In genomic region chr13:77776704-77777103, GRCh38 we compare ENCODE assay signal across 21 cellular contexts.
DNase-seq lines count a peak whose midpoint lies in the region; ATAC-seq, FAIRE-seq and TF ChIP-seq lines count a peak whose summit lies in the region.
"Had no signal": no experiment of that assay in that cellular context is flagged by ENCODE, and none has a peak within 500 bp of the region (broad histone marks: within the 10 kb centered on the region; RNA-seq: fewer than 3 reads in every experiment).

No MANE protein-coding gene starts in this region.

- H3K27me3 ChIP-seq in K562 (ENCODE audit: control insufficient read depth in 2 of 2, insufficient read depth in 2 of 2, low read length in 2 of 2) (no peaks in the 10 kb centered on the region), left ventricle myocardium inferior (ENCODE audit: low read depth) (no peaks in the 10 kb centered on the region)
- H3K27me3 ChIP-seq: BE2C had no signal

- TF ChIP-seq POLR2A in K562 (conservative IDR thresholded peaks at IDR 0.05) = no peak

- H3K4me2 ChIP-seq in K562 (ENCODE audit: insufficient read depth, low read length) = no peak overlapping the region
- H3K4me2 ChIP-seq: KMS-11 had no signal

- POLR2A ChIA-PET in HEK293 (lab: Yijun Ruan, JAX) (no interaction called here), K562 (lab: Yijun Ruan, JAX) (no interaction called here)

- TF ChIP-seq RAD21 in Ishikawa (IDR thresholded peaks at IDR 0.05; ENCODE audit: low read depth) (no peak), K562 (CRISPR knock-in tag; conservative IDR thresholded peaks at IDR 0.05 in 1 of 2, IDR thresholded peaks at IDR 0.05 in 1 of 2) (no peak)

- H3K79me2 ChIP-seq in K562 (ENCODE audit: control insufficient read depth, insufficient read depth, low read length) = no peaks in the 10 kb centered on the region

- H3K36me3 ChIP-seq in HEK293 (ENCODE audit: control insufficient read depth in 2 of 2, insufficient read depth in 1 of 2, low read length in 2 of 2) (peaks cover 0 to 5% of the 10 kb centered on the region in 2 experiments; a peak in 1 of 3 replicates), K562 (ENCODE audit: control insufficient read depth, insufficient read depth, low read length) (no peaks in the 10 kb centered on the region), left ventricle myocardium inferior (no peaks in the 10 kb centered on the region)
- H3K36me3 ChIP-seq: BE2C had no signal

- TF ChIP-seq CTCF in HEK293 (tag by site-specific recombination; IDR thresholded peaks at IDR 0.05) (no peak), K562 (IDR thresholded peaks at IDR 0.05 in 2 of 3, conservative IDR thresholded peaks at IDR 0.05 in 1 of 3; ENCODE audit: insufficient read depth in 2 of 3, low read depth in 1 of 3, low read length in 3 of 3) (no peak), left ventricle myocardium inferior (IDR thresholded peaks at IDR 0.05; ENCODE audit: borderline replicate concordance) (no peak)

- no peaks in the 10 kb centered on the region for H3K9me3 ChIP-seq in HEK293 (ENCODE audit: control insufficient read depth, insufficient read depth, low read depth, low read length)
- no peaks in the 10 kb centered on the region for H3K9me3 ChIP-seq in K562 (replicated peaks; ENCODE audit: control insufficient read depth, insufficient read depth, low read depth, low read length)
- H3K9me3 ChIP-seq in left ventricle myocardium inferior (replicated peaks) = no peaks in the 10 kb centered on the region
- H3K9me3 ChIP-seq: BE2C, Caco-2 had no signal

- no TSS peak for BruUV-seq in K562 (replicated peaks; lab: Mats Ljungman, UMichigan)

- CTCF ChIA-PET in HEK293 (lab: Yijun Ruan, JAX) = interaction anchor here (0.7 to 2.2 kb wide), 4 partner anchors 25 to 344 kb away, joined by 3 to 9 read pairs (median 4); no protein-coding TSS in a partner anchor
- CTCF ChIA-PET in K562 (lab: Yijun Ruan, JAX; ENCODE audit: low intra/inter-chr PET ratio) = no interaction called here

- no peak overlapping the region for H3K27ac ChIP-seq in HEK293 (ENCODE audit: extremely low read depth, low read depth, low read length)
- H3K27ac ChIP-seq in K562 (ENCODE audit: extremely low read depth, low read depth, low read length) = no peak overlapping the region
- H3K27ac ChIP-seq in left ventricle myocardium inferior (replicated peaks) = no peak overlapping the region
- H3K27ac ChIP-seq: KMS-11 had no signal

- TF ChIP-seq EP300 in Ishikawa (IDR thresholded peaks at IDR 0.05; ENCODE audit: borderline replicate concordance) (no peak), K562 (IDR thresholded peaks at IDR 0.05; ENCODE audit: low read length) (no peak)

- no peaks in the 10 kb centered on the region for H3K4me1 ChIP-seq in HEK293 (ENCODE audit: control insufficient read depth, insufficient read depth, low read length)
- H3K4me1 ChIP-seq in K562 (replicated peaks in 1 of 2; ENCODE audit: control insufficient read depth in 2 of 2, insufficient read depth in 2 of 2, low read length in 2 of 2) = no peaks in the 10 kb centered on the region
- H3K4me1 ChIP-seq in left ventricle myocardium inferior = peaks cover 5% of the 10 kb centered on the region
- H3K4me1 ChIP-seq: BE2C, Caco-2 had no signal

- peak; percentile 2 for DNase-seq in NCI-H69 (lab: John Stamatoyannopoulos, UW)
- DNase-seq in K562 (ENCODE audit: extremely low read depth in 1 of 4, low spot score in 3 of 4) = no peak
- no peak for DNase-seq in NCI-H2227 treated with DMSO at 0.1 percent for 48 hours (lab: John Stamatoyannopoulos, UW)
- DNase-seq in COLO668 (lab: John Stamatoyannopoulos, UW; ENCODE audit: unreplicated experiment) = no peak
- no peak for DNase-seq in left ventricle myocardium inferior
- DNase-seq: BE2C; C1 segment of cervical spinal cord; Caco-2; CD4-positive, CD25-positive, alpha-beta regulatory T cell; CD8-positive, alpha-beta memory T cell; DMS79 treated with DMSO at 0.1 percent for 48 hours; GF-D8; H9; IMR-90 had no signal

- H4K20me1 ChIP-seq in K562 (replicated peaks; ENCODE audit: control insufficient read depth, insufficient read depth, low read length) = no peaks in the 10 kb centered on the region

- intact Hi-C loops in K562 (cut with micrococcal nuclease) (no loop called here), left ventricle myocardium inferior (cut with micrococcal nuclease) (no loop called here)

- WGBS in K562 (ENCODE audit: insufficient coverage, low coverage, missing lambda C conversion rate) = 0% methylated on average over 4 of the region's 4 CpGs

- no peak for FAIRE-seq in K562 (lab: Jason Lieb, UNC)
- FAIRE-seq: D721Med, H1, HTR-8/SVneo had no signal

- H3K4me3 ChIP-seq in HEK293 (ENCODE audit: low read depth, low read length) (no peak overlapping the region), K562 (no peak overlapping the region), left ventricle myocardium inferior (no peak overlapping the region)

- H3K9me1 ChIP-seq in K562 (ENCODE audit: control insufficient read depth, insufficient read depth, low read length) = no peaks in the 10 kb centered on the region

- H2AFZ ChIP-seq in K562 (ENCODE audit: low read depth, low read length) = no peak overlapping the region

- no peak overlapping the region for H3K9ac ChIP-seq in K562 (ENCODE audit: insufficient read depth in 1 of 2, low read depth in 2 of 2, low read length in 2 of 2)
- H3K9ac ChIP-seq: KMS-11 had no signal

- ATAC-seq in K562 (no peak), HG02970 (IDR thresholded peaks at IDR 0.05; ENCODE audit: low FRiP score, unreplicated experiment) (no peak)

- in situ Hi-C loops in K562 (cut with MboI) = no loop called here

TF ChIP-seq in HEK293, 187 proteins besides CTCF, POLR2A, EP300 and RAD21:
- TF ChIP-seq SETDB1 (IDR thresholded peaks at IDR 0.05; ENCODE audit: insufficient read length, low read length) = peak; percentile 60
- no peak for TF ChIP-seq ZNF423 (tag by site-specific recombination; IDR thresholded peaks at IDR 0.05)

TF ChIP-seq in Ishikawa, 13 proteins besides CTCF, POLR2A, EP300 and RAD21:
- TF ChIP-seq MAX (IDR thresholded peaks at IDR 0.05) = peak; percentile 29; the same call in 1 of the 2 replicates
- no peak for TF ChIP-seq CEBPB (IDR thresholded peaks at IDR 0.05)
- no peak for TF ChIP-seq TEAD4 (IDR thresholded peaks at IDR 0.05)
- TF ChIP-seq, protein P1, sequence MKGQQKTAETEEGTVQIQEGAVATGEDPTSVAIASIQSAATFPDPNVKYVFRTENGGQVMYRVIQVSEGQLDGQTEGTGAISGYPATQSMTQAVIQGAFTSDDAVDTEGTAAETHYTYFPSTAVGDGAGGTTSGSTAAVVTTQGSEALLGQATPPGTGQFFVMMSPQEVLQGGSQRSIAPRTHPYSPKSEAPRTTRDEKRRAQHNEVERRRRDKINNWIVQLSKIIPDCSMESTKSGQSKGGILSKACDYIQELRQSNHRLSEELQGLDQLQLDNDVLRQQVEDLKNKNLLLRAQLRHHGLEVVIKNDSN (IDR thresholded peaks at IDR 0.05) = peak; percentile 61; the same call in 1 of the 2 replicates
- TF ChIP-seq CREB1 (IDR thresholded peaks at IDR 0.05; ENCODE audit: low read depth) = no peak

TF ChIP-seq in K562, 482 proteins besides CTCF, POLR2A, EP300 and RAD21:
- TF ChIP-seq ZFP1 (CRISPR knock-in tag; IDR thresholded peaks at IDR 0.05) = no peak
- 0 out of 2 replicates have a peak, but pooled peaks have one; percentile 3 for TF ChIP-seq TFE3 (CRISPR knock-in tag; IDR thresholded peaks at IDR 0.05)

Comparison
In these comparisons a context has a peak if more than half of its experiments do, and no peak if none do; other contexts are left out.
1. Of the 44 proteins assayed by ChIP-seq in both K562 and HEK293: peak only in K562: none; only in HEK293: SETDB1; in both: none; in neither: 43.